Comparison of ENCODE assay signal across 9 cellular contexts in genomic region chr21:28885853-28886177, GRCh38.
A peak's percentile ranks its signal among the peaks of the same experiment; 100 is the strongest.
DNase-seq lines count a peak whose midpoint lies in the region; ATAC-seq and TF ChIP-seq lines count a peak whose summit lies in the region.
"Had no signal": no experiment of that assay in that cellular context is flagged by ENCODE, and none has a peak within 500 bp of the region (broad histone marks: within the 10 kb centered on the region; RNA-seq: fewer than 3 reads in every experiment).

No MANE protein-coding gene starts in this region.

- H3K4me3 ChIP-seq in ACC112 (ENCODE audit: low read depth, low read length): peak overlapping the region; percentile 80
- H3K4me3 ChIP-seq in HAP-1: peak overlapping the region; percentile 50; the same call in 1 of the 2 replicates
- no peak overlapping the region for H3K4me3 ChIP-seq in ascending aorta
- peak overlapping the region in 1 of 2 donors; percentile 89 for H3K4me3 ChIP-seq in testis

- DNase-seq in HAP-1 (ENCODE audit: low spot score in 2 of 2) (no peak), ascending aorta (ENCODE audit: low spot score in 2 of 2) (no peak), testis (no peak)
- DNase-seq in natural killer cell treated with Interleukin-12 subunit alpha and Interleukin-12 subunit beta and Interleukin-15 and Interleukin-18, amount 100 ng/mL, for 72 hours (ENCODE audit: low spot score): no peak

- peak overlapping the region; percentile 76 for H2AFZ ChIP-seq in ACC112 (ENCODE audit: low read length, unreplicated experiment)

- no peak for TF ChIP-seq CTCF in ascending aorta (IDR thresholded peaks at IDR 0.05)
- no peak for TF ChIP-seq CTCF in testis (IDR thresholded peaks at IDR 0.05)

- ATAC-seq in natural killer cell treated with Interleukin-12 subunit alpha and Interleukin-12 subunit beta and Interleukin-15 and Interleukin-18, amount 100 ng/mL, for 72 hours: no peak
- ATAC-seq in GM18909 (IDR thresholded peaks at IDR 0.05; ENCODE audit: poor library complexity, unreplicated experiment): no peak
- ATAC-seq in GM18861 (IDR thresholded peaks at IDR 0.05; ENCODE audit: unreplicated experiment): no peak
- ATAC-seq in GM18907 (IDR thresholded peaks at IDR 0.05; ENCODE audit: unreplicated experiment): no peak

- no peak for TF ChIP-seq POLR2A in testis (IDR thresholded peaks at IDR 0.05)

- H3K4me1 Mint-ChIP-seq in natural killer cell treated with Interleukin-12 subunit alpha and Interleukin-12 subunit beta and Interleukin-15 and Interleukin-18, amount 100 ng/mL, for 72 hours (ENCODE audit: low read depth in 2 of 2): peaks cover 16 to 23% of the 10 kb centered on the region in 2 donors

- H3K4me1 ChIP-seq in ACC112 (ENCODE audit: control insufficient read depth, insufficient read depth, low read length, unreplicated experiment) (peaks cover 7% of the 10 kb centered on the region), HAP-1 (peaks cover 13% of the 10 kb centered on the region), ascending aorta (peaks cover 0 to 12% of the 10 kb centered on the region in 2 donors), testis (peaks cover 14% of the 10 kb centered on the region)

- H3K9me3 ChIP-seq in HAP-1 (0 out of 2 replicates have a peak, but pooled peaks cover 3% of the 10 kb centered on the region), ascending aorta (no peaks in the 10 kb centered on the region), testis (no peaks in the 10 kb centered on the region)

- H3K79me2 ChIP-seq in ACC112 (ENCODE audit: control insufficient read depth, insufficient read depth, low read length, unreplicated experiment): no peaks in the 10 kb centered on the region

- peaks cover 12% of the 10 kb centered on the region; the same call in 1 of the 2 replicates for H3K36me3 ChIP-seq in ACC112 (ENCODE audit: insufficient read depth, low read length)
- no peaks in the 10 kb centered on the region for H3K36me3 ChIP-seq in HAP-1 (replicated peaks)
- peaks cover 0 to 13% of the 10 kb centered on the region in 2 donors for H3K36me3 ChIP-seq in ascending aorta
- no peaks in the 10 kb centered on the region for H3K36me3 ChIP-seq in testis (ENCODE audit: low read depth, missing control alignments)

- peak overlapping the region; percentile 84 for H3K27ac ChIP-seq in ACC112 (ENCODE audit: low read depth, low read length)
- peak overlapping the region; percentile 84 to 85 for H3K27ac ChIP-seq in ascending aorta
- peak overlapping the region in 1 of 2 donors; percentile 81 for H3K27ac ChIP-seq in testis

- peaks cover 16 to 24% of the 10 kb centered on the region in 2 donors for H3K27me3 Mint-ChIP-seq in natural killer cell treated with Interleukin-12 subunit alpha and Interleukin-12 subunit beta and Interleukin-15 and Interleukin-18, amount 100 ng/mL, for 72 hours

- peak overlapping the region; percentile 85 for H3K4me3 Mint-ChIP-seq in natural killer cell treated with Interleukin-12 subunit alpha and Interleukin-12 subunit beta and Interleukin-15 and Interleukin-18, amount 100 ng/mL, for 72 hours

- intact Hi-C loops in ascending aorta (cut with DNase I): loop anchor here (2.0 kb wide), 1 partner anchor 61 kb away; no protein-coding TSS in a partner anchor
- intact Hi-C loops in testis (cut with DNase I; ENCODE audit: low total_unique reads): no loop called here

- no peaks in the 10 kb centered on the region for H3K9me3 Mint-ChIP-seq in natural killer cell treated with Interleukin-12 subunit alpha and Interleukin-12 subunit beta and Interleukin-15 and Interleukin-18, amount 100 ng/mL, for 72 hours
- H3K9me3 Mint-ChIP-seq: neural crest cell had no signal

- WGBS in testis, 2 donors: 64 to 74% methylated on average over 6 of the region's 6 CpGs

- peak overlapping the region; percentile 98 to 99 for H3K27ac Mint-ChIP-seq in natural killer cell treated with Interleukin-12 subunit alpha and Interleukin-12 subunit beta and Interleukin-15 and Interleukin-18, amount 100 ng/mL, for 72 hours

- in situ Hi-C loops in HAP-1 (cut with MboI; ENCODE audit: low sequenced_read_pairs): no loop called here

- no peaks in the 10 kb centered on the region for H3K27me3 ChIP-seq in ACC112 (ENCODE audit: insufficient read depth, low read length)
- peaks cover 5% of the 10 kb centered on the region; the same call in 1 of the 2 replicates for H3K27me3 ChIP-seq in HAP-1 (ENCODE audit: low read depth)
- H3K27me3 ChIP-seq in ascending aorta: no peaks in the 10 kb centered on the region
- H3K27me3 ChIP-seq in testis: no peaks in the 10 kb centered on the region

- H3K36me3 Mint-ChIP-seq in natural killer cell treated with Interleukin-12 subunit alpha and Interleukin-12 subunit beta and Interleukin-15 and Interleukin-18, amount 100 ng/mL, for 72 hours: peaks cover 4% of the 10 kb centered on the region

Comparison
In these comparisons a context has a peak if more than half of its experiments do, and no peak if none do; other contexts are left out.
1. H3K4me3 ChIP-seq: peak in ACC112 (single experiment) and HAP-1 (single experiment); none in ascending aorta (0 of 2).